Comparison of ENCODE assay signal across 22 cellular contexts in the genomic region with DNA sequence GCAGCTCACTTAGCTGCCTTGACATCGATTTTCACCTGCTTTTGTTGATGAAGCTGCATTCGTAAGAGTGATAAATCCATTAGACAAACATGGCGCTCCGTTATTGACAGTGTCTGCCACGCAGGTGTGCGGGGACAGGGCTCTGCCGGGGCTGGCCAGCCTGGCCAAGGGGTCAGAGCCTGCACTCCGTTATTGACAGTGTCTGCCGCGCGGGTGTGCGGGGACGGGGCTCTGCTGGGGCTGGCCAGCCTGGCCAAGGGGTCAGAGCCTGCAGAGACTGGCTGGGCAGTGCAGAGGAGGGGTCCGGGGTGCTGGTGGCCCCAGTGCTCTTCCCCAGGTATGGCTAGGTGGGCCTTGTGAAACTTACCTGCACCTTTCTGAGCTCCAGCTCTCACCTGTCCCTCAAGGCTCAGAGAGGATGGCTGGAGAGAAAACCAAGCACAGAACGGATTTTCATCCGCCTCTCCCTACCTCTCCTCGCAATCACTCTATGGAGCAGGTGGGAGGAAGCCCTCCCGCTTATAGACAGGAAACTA.
DNase-seq lines count a peak whose midpoint lies in the region; ATAC-seq and TF ChIP-seq lines count a peak whose summit lies in the region.
"Had no signal": no experiment of that assay in that cellular context is flagged by ENCODE, and none has a peak within 500 bp of the region (broad histone marks: within the 10 kb centered on the region; RNA-seq: fewer than 3 reads in every experiment).

No MANE protein-coding gene starts in this region.

- ATAC-seq in RWPE2 (ENCODE audit: low read depth) (no peak), left lung (no peak), upper lobe of right lung (no peak)
- ATAC-seq: PC-3 had no signal

- H3K27ac Mint-ChIP-seq in activated CD4-positive, alpha-beta memory T cell treated with anti-CD3 and anti-CD28 coated beads for 36 hours: no peak overlapping the region
- H3K27ac Mint-ChIP-seq in activated CD4-positive, alpha-beta memory T cell treated with anti-CD3 and anti-CD28 coated beads, Interleukin-2, amount 10 ng/mL, durations not matched to agents 7 days and 5 days: no peak overlapping the region
- H3K27ac Mint-ChIP-seq: CD4-positive, alpha-beta memory T cell had no signal

- H3K4me3 ChIP-seq in RWPE2 (ENCODE audit: severe bottlenecking): no peak overlapping the region
- no peak overlapping the region for H3K4me3 ChIP-seq in left lung
- no peak overlapping the region for H3K4me3 ChIP-seq in upper lobe of right lung
- H3K4me3 ChIP-seq: A549, MG63, SJCRH30 had no signal

- POLR2A ChIA-PET in activated CD4-positive, alpha-beta memory T cell treated with anti-CD3 and anti-CD28 coated beads for 36 hours (lab: Charles Lee): no interaction called here
- POLR2A ChIA-PET in activated CD4-positive, alpha-beta memory T cell treated with anti-CD3 and anti-CD28 coated beads, Interleukin-2, amount 10 ng/mL, durations not matched to agents 7 days and 5 days (lab: Charles Lee): no interaction called here

- no peaks in the 10 kb centered on the region for H3K4me1 ChIP-seq in RWPE2 (ENCODE audit: insufficient read depth, poor library complexity, severe bottlenecking)
- H3K4me1 ChIP-seq in left lung: no peaks in the 10 kb centered on the region
- no peaks in the 10 kb centered on the region for H3K4me1 ChIP-seq in upper lobe of right lung
- H3K4me1 ChIP-seq: A549, SJCRH30 had no signal

- H3K27ac ChIP-seq in RWPE2 (ENCODE audit: poor library complexity, severe bottlenecking): no peak overlapping the region
- H3K27ac ChIP-seq in left lung: no peak overlapping the region
- no peak overlapping the region for H3K27ac ChIP-seq in upper lobe of right lung
- H3K27ac ChIP-seq: A549, RWPE1, SJCRH30 had no signal

- TF ChIP-seq CTCF in RWPE2 (IDR thresholded peaks at IDR 0.05; ENCODE audit: poor library complexity, severe bottlenecking): no peak
- no peak for TF ChIP-seq CTCF in left lung (IDR thresholded peaks at IDR 0.05)
- TF ChIP-seq CTCF in upper lobe of right lung (IDR thresholded peaks at IDR 0.05): no peak

- H3K36me3 ChIP-seq in RWPE2 (ENCODE audit: low read depth) (no peaks in the 10 kb centered on the region), left lung (no peaks in the 10 kb centered on the region), upper lobe of right lung (no peaks in the 10 kb centered on the region)
- H3K36me3 ChIP-seq: MG63, SJCRH30 had no signal

- peaks cover 6% of the 10 kb centered on the region for H3K27me3 Mint-ChIP-seq in activated CD4-positive, alpha-beta memory T cell treated with anti-CD3 and anti-CD28 coated beads for 36 hours
- peaks cover 3% of the 10 kb centered on the region for H3K27me3 Mint-ChIP-seq in activated CD4-positive, alpha-beta memory T cell treated with anti-CD3 and anti-CD28 coated beads, Interleukin-2, amount 10 ng/mL, durations not matched to agents 7 days and 5 days

- H3K9me3 ChIP-seq in RWPE2 (ENCODE audit: severe bottlenecking) (no peaks in the 10 kb centered on the region), left lung (no peaks in the 10 kb centered on the region), upper lobe of right lung (no peaks in the 10 kb centered on the region)
- H3K9me3 ChIP-seq: A549, MG63, SJCRH30 had no signal

- no peaks in the 10 kb centered on the region for H3K9me3 Mint-ChIP-seq in activated CD4-positive, alpha-beta memory T cell treated with anti-CD3 and anti-CD28 coated beads for 36 hours
- no peaks in the 10 kb centered on the region for H3K9me3 Mint-ChIP-seq in activated CD4-positive, alpha-beta memory T cell treated with anti-CD3 and anti-CD28 coated beads, Interleukin-2, amount 10 ng/mL, durations not matched to agents 7 days and 5 days

- CTCF ChIA-PET in activated CD4-positive, alpha-beta memory T cell treated with anti-CD3 and anti-CD28 coated beads for 36 hours (lab: Charles Lee): no interaction called here
- CTCF ChIA-PET in activated CD4-positive, alpha-beta memory T cell treated with anti-CD3 and anti-CD28 coated beads, Interleukin-2, amount 10 ng/mL, durations not matched to agents 7 days and 5 days (lab: Charles Lee): no interaction called here

- intact Hi-C loops in activated CD4-positive, alpha-beta memory T cell treated with anti-CD3 and anti-CD28 coated beads for 36 hours (cut with micrococcal nuclease): no loop called here
- intact Hi-C loops in left lung (cut with DNase I) (no loop called here), upper lobe of right lung (cut with DNase I) (no loop called here)

- H3K27me3 ChIP-seq in RWPE2 (ENCODE audit: insufficient read depth, poor library complexity, severe bottlenecking) (no peaks in the 10 kb centered on the region), left lung (peaks cover 0 to 70% of the 10 kb centered on the region in 2 donors), upper lobe of right lung (peaks cover 33% of the 10 kb centered on the region)
- H3K27me3 ChIP-seq: MG63 had no signal

- H3K36me3 Mint-ChIP-seq in activated CD4-positive, alpha-beta memory T cell treated with anti-CD3 and anti-CD28 coated beads for 36 hours: no peaks in the 10 kb centered on the region
- H3K36me3 Mint-ChIP-seq in activated CD4-positive, alpha-beta memory T cell treated with anti-CD3 and anti-CD28 coated beads, Interleukin-2, amount 10 ng/mL, durations not matched to agents 7 days and 5 days (ENCODE audit: low read depth): no peaks in the 10 kb centered on the region
- H3K36me3 Mint-ChIP-seq: CD4-positive, alpha-beta memory T cell had no signal

- peak; percentile 1 for DNase-seq in activated CD4-positive, alpha-beta memory T cell treated with anti-CD3 and anti-CD28 coated beads for 36 hours
- DNase-seq in activated CD4-positive, alpha-beta memory T cell treated with anti-CD3 and anti-CD28 coated beads, Interleukin-2, amount 10 ng/mL, durations not matched to agents 7 days and 5 days: no peak
- DNase-seq in RWPE2 (ENCODE audit: low spot score): peak; percentile 37
- peak; percentile 5 to 48 for DNase-seq in left lung
- peak; percentile 40 for DNase-seq in upper lobe of right lung
- no peak for DNase-seq in HCEC 1CT
- no peak for DNase-seq in T1000 (lab: John Stamatoyannopoulos, UW)
- DNase-seq: CD4-positive, alpha-beta memory T cell; DMS153; GDM1; GOT3; Kasumi-1; MG63; NCI-H1048; NCI-H146; NCI-H2029 treated with DMSO at 0.1 percent for 48 hours; NCI-H510A treated with DMSO at 0.1 percent for 48 hours; NCI-H82; PC-3; SJCRH30 had no signal

- H3K4me3 Mint-ChIP-seq in activated CD4-positive, alpha-beta memory T cell treated with anti-CD3 and anti-CD28 coated beads for 36 hours: no peak overlapping the region
- H3K4me3 Mint-ChIP-seq in activated CD4-positive, alpha-beta memory T cell treated with anti-CD3 and anti-CD28 coated beads, Interleukin-2, amount 10 ng/mL, durations not matched to agents 7 days and 5 days: no peak overlapping the region
- H3K4me3 Mint-ChIP-seq: CD4-positive, alpha-beta memory T cell had no signal

- no peaks in the 10 kb centered on the region for H3K4me1 Mint-ChIP-seq in activated CD4-positive, alpha-beta memory T cell treated with anti-CD3 and anti-CD28 coated beads for 36 hours (ENCODE audit: low read depth)
- H3K4me1 Mint-ChIP-seq in activated CD4-positive, alpha-beta memory T cell treated with anti-CD3 and anti-CD28 coated beads, Interleukin-2, amount 10 ng/mL, durations not matched to agents 7 days and 5 days: no peaks in the 10 kb centered on the region

Comparison
In these comparisons a context has a peak if more than half of its experiments do, and no peak if none do; other contexts are left out.
1. DNase-seq: peak in activated CD4-positive, alpha-beta memory T cell treated with anti-CD3 and anti-CD28 coated beads for 36 hours (single experiment), RWPE2 (single experiment), left lung (2 of 2) and upper lobe of right lung (single experiment); none in activated CD4-positive, alpha-beta memory T cell treated with anti-CD3 and anti-CD28 coated beads, Interleukin-2, amount 10 ng/mL, durations not matched to agents 7 days and 5 days (single experiment), HCEC 1CT (single experiment) and T1000 (single experiment).